Comparison of ENCODE assay signal across 8 cellular contexts in the genomic region with DNA sequence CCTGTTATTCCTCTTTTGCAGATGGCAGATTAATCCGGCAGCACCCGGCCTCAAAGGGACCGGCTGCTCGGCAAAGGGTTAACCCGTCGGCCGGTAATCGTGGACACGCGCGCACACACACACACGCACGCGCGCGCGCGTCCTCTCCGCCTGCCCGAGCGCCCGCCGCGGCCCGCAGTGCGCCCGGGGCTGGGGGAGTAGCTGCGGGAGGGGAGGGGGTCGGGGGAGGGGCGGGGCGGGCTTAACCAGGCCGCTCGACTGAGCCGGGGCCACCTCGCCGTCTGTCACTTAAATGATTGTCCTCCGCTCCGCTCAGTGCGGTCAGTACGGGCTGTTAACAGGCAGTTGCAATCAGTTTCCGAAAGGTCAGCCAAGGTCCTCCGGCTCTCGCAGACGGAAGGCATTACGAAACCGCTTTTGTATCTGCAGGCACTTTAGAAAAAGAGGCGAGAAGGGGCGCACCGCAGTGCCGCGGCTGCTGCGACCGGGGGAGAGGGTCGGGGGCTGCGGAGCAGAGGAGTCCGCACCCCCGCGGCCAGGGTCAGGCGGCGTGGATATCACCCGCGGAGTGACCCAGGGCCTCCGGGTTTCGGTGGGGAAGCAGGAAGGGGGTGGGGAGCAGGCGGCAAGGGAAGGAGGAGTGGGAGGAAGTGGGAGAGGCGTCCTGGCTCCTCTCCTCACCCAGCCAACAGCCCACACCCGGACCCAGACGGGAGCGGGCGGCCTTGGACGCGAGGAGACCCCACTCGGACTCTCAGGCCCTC. TPM values are rescaled to one million over a fixed set of nuclear protein-coding genes. Genes with fewer than 3 reads are reported as not detected.
DNase-seq lines count a peak whose midpoint lies in the region; ATAC-seq and TF ChIP-seq lines count a peak whose summit lies in the region.

No MANE protein-coding gene starts in this region.

- H3K36me3 ChIP-seq in HUES6 (ENCODE audit: control insufficient read depth, insufficient read depth, low read length) = no peaks in the 10 kb centered on the region

- peak overlapping the region; percentile 96 for H3K9ac ChIP-seq in HUES6 (ENCODE audit: low read length)

- peak overlapping the region; percentile 55; the same call in 1 of the 2 replicates for H3K27ac ChIP-seq in HUES6 (ENCODE audit: low read depth, low read length)

- DNase-seq in COLO668 (lab: John Stamatoyannopoulos, UW; ENCODE audit: unreplicated experiment) = peak; percentile 75
- peak; percentile 84 for DNase-seq in ecto neural progenitor cell (ENCODE audit: low spot score)
- DNase-seq in cerebellar nuclear complex (lab: John Stamatoyannopoulos, UW) = no peak

- H3K27me3 ChIP-seq in HUES6 (ENCODE audit: control insufficient read depth, insufficient read depth, low read length) (peaks cover 65% of the 10 kb centered on the region), mononuclear cell (ENCODE audit: insufficient read depth, low read length) (no peaks in the 10 kb centered on the region)

- H3K4me3 ChIP-seq in HUES6 (ENCODE audit: low read depth, low read length) (peak overlapping the region; percentile 72), mononuclear cell (ENCODE audit: low read length) (peak overlapping the region; percentile 22)

- H3K4me1 ChIP-seq in HUES6 (ENCODE audit: control insufficient read depth, insufficient read depth, low read length) (peaks cover 45% of the 10 kb centered on the region), mononuclear cell (ENCODE audit: insufficient read depth, low read length) (peaks cover 44% of the 10 kb centered on the region)

- H3K9me3 ChIP-seq in HUES6 (ENCODE audit: control insufficient read depth, insufficient read depth, low read depth, low read length) = no peaks in the 10 kb centered on the region
- no peaks in the 10 kb centered on the region for H3K9me3 ChIP-seq in mononuclear cell (ENCODE audit: low read depth, low read length)

- peak; percentile 33 for ATAC-seq in SK-N-SH treated with all-trans-retinoic acid at 6 μM for 48 hours
- no peak for ATAC-seq in esophagus mucosa
- ATAC-seq in HG02973 (IDR thresholded peaks at IDR 0.05; ENCODE audit: unreplicated experiment) = no peak

TF ChIP-seq in SK-N-SH treated with all-trans-retinoic acid at 6 μM for 48 hours, 23 proteins besides CTCF, POLR2A, EP300 and RAD21:
- TF ChIP-seq BACH2 (CRISPR knock-in tag; IDR thresholded peaks at IDR 0.05; ENCODE audit: borderline replicate concordance) (no peak), ZNF8 (CRISPR knock-in tag; IDR thresholded peaks at IDR 0.05) (no peak), PPARA (CRISPR knock-in tag; IDR thresholded peaks at IDR 0.05; ENCODE audit: borderline replicate concordance) (no peak), OSR1 (CRISPR knock-in tag; IDR thresholded peaks at IDR 0.05) (no peak), ISL1 (CRISPR knock-in tag; IDR thresholded peaks at IDR 0.05) (no peak), ESRRG (CRISPR knock-in tag; IDR thresholded peaks at IDR 0.05) (no peak), ARNTL (CRISPR knock-in tag; IDR thresholded peaks at IDR 0.05; ENCODE audit: borderline replicate concordance, low read depth) (no peak), ZC3H10 (CRISPR knock-in tag; IDR thresholded peaks at IDR 0.05) (no peak), SNAI2 (CRISPR knock-in tag; IDR thresholded peaks at IDR 0.05) (no peak)
- TF ChIP-seq, protein P1, sequence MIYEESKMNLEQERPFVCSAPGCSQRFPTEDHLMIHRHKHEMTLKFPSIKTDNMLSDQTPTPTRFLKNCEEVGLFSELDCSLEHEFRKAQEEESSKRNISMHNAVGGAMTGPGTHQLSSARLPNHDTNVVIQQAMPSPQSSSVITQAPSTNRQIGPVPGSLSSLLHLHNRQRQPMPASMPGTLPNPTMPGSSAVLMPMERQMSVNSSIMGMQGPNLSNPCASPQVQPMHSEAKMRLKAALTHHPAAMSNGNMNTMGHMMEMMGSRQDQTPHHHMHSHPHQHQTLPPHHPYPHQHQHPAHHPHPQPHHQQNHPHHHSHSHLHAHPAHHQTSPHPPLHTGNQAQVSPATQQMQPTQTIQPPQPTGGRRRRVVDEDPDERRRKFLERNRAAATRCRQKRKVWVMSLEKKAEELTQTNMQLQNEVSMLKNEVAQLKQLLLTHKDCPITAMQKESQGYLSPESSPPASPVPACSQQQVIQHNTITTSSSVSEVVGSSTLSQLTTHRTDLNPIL (CRISPR knock-in tag; IDR thresholded peaks at IDR 0.05; ENCODE audit: low read depth) = no peak
- TF ChIP-seq, protein P2, sequence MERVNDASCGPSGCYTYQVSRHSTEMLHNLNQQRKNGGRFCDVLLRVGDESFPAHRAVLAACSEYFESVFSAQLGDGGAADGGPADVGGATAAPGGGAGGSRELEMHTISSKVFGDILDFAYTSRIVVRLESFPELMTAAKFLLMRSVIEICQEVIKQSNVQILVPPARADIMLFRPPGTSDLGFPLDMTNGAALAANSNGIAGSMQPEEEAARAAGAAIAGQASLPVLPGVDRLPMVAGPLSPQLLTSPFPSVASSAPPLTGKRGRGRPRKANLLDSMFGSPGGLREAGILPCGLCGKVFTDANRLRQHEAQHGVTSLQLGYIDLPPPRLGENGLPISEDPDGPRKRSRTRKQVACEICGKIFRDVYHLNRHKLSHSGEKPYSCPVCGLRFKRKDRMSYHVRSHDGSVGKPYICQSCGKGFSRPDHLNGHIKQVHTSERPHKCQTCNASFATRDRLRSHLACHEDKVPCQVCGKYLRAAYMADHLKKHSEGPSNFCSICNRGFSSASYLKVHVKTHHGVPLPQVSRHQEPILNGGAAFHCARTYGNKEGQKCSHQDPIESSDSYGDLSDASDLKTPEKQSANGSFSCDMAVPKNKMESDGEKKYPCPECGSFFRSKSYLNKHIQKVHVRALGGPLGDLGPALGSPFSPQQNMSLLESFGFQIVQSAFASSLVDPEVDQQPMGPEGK (CRISPR knock-in tag; IDR thresholded peaks at IDR 0.05; ENCODE audit: borderline replicate concordance) = no peak

RNA-seq across cellular contexts. Expression of gene BCOR, which starts 57.3 kb away (rescaled TPM):
- 42.3 TPM for total RNA-seq in mononuclear cell
- total RNA-seq in esophagus mucosa = 16.2 TPM

Comparison
In these comparisons a context has a peak if more than half of its experiments do, and no peak if none do; other contexts are left out.
1. DNase-seq: peak in COLO668 (single experiment) and ecto neural progenitor cell (single experiment); none in cerebellar nuclear complex (0 of 2).